In genomic region chr12:123832052-123832451, GRCh38 we compare ENCODE assay signal across 10 cellular contexts.
"Had no signal": no experiment of that assay in that cellular context is flagged by ENCODE, and none has a peak within 500 bp of the region (broad histone marks: within the 10 kb centered on the region; RNA-seq: fewer than 3 reads in every experiment).

No MANE protein-coding gene starts in this region.

- H3K4me3 ChIP-seq: GM23248, HAP-1 had no signal

- H3K4me3 Mint-ChIP-seq: HFFc6 had no signal

- H3K9ac ChIP-seq: GM23248, KMS-11 had no signal

- H3K4me1 ChIP-seq: HAP-1 had no signal

- H2AFZ ChIP-seq: GM23248 had no signal

- H3K36me3 ChIP-seq: HAP-1 had no signal

- ATAC-seq: HCT116 had no signal

- H3K4me2 ChIP-seq: KMS-11 had no signal

- H3K27ac Mint-ChIP-seq: HFFc6 had no signal

- DNase-seq: GM23248, GOT3, H7, HFFc6, IMR-90, KBM-7 had no signal

- H3K27ac ChIP-seq: GM23248, HL-60, KMS-11 had no signal
